29 cellular contexts compared by ENCODE assay signal in genomic region chr6:168867247-168868102, GRCh38.
"Had no signal": no experiment of that assay in that cellular context is flagged by ENCODE, and none has a peak within 500 bp of the region (broad histone marks: within the 10 kb centered on the region; RNA-seq: fewer than 3 reads in every experiment).

No MANE protein-coding gene starts in this region.

- H3K9me3 Mint-ChIP-seq: activated B cell treated with CpG ODN at 0.5 μM for 24 hours; activated CD8-positive, alpha-beta T cell treated with anti-CD3 and anti-CD28 coated beads for 36 hours; activated naive CD4-positive, alpha-beta T cell treated with anti-CD3 and anti-CD28 coated beads, Interleukin-2, amount 50 U/mL, for 24 hours; activated T-cell treated with anti-CD3 and anti-CD28 coated beads, Interleukin-2, amount 50 U/mL, for 4 hours; activated T-helper 17 cell treated with anti-CD3 and anti-CD28 coated beads, Interleukin-2, amount 50 U/mL, for 72 hours; central memory CD8-positive, alpha-beta T cell; dendritic cell treated with granulocyte-macrophage colony-stimulating factor and Interleukin-4, amounts not matched to agents 40 ng/mL and 50 ng/mL, for 4 days; endodermal cell had no signal

- H3K27ac ChIP-seq: esophagus muscularis mucosa, foreskin keratinocyte, left ventricle myocardium inferior, parathyroid adenoma, psoas muscle, suprapubic skin, tibial artery had no signal

- DNase-seq: activated B cell treated with CpG ODN at 0.5 μM for 24 hours; activated CD4-positive, alpha-beta T cell treated with anti-CD3 and anti-CD28 coated beads, Interleukin-2, amount 50 U/mL, for 1 hour; activated CD8-positive, alpha-beta T cell treated with anti-CD3 and anti-CD28 coated beads for 36 hours; activated T-cell treated with anti-CD3 and anti-CD28 coated beads, Interleukin-2, amount 50 U/mL, for 4 hours; anterior cingulate cortex; endodermal cell; foreskin keratinocyte; glutamatergic neuron; left ventricle myocardium inferior; mesendoderm; mucosa of descending colon; occipital lobe; psoas muscle; stimulated activated CD4-positive, alpha-beta T cell treated with anti-CD3 and anti-CD28 coated beads, Interleukin-15, amount 100 ng/mL, for 24 hours; stimulated activated CD4-positive, alpha-beta T cell treated with anti-CD3 and anti-CD28 coated beads, Interleukin-2, amount 100 ng/mL, for 24 hours; stimulated activated naive CD4-positive, alpha-beta T cell; T-helper 2 cell; tibial artery had no signal

- H3K4me3 ChIP-seq: esophagus muscularis mucosa, left ventricle myocardium inferior, lung, mucosa of descending colon, psoas muscle, suprapubic skin, tibial artery had no signal

- H3K79me2 ChIP-seq: parathyroid adenoma had no signal

- H3K4me1 Mint-ChIP-seq: activated B cell treated with CpG ODN at 0.5 μM for 24 hours; activated naive CD4-positive, alpha-beta T cell treated with anti-CD3 and anti-CD28 coated beads, Interleukin-2, amount 50 U/mL, for 24 hours; activated T-helper 17 cell treated with anti-CD3 and anti-CD28 coated beads, Interleukin-2, amount 50 U/mL, for 72 hours; central memory CD8-positive, alpha-beta T cell had no signal

- ATAC-seq: activated CD8-positive, alpha-beta T cell treated with anti-CD3 and anti-CD28 coated beads for 36 hours had no signal

- H3K27ac Mint-ChIP-seq: activated B cell treated with CpG ODN at 0.5 μM for 24 hours; activated CD8-positive, alpha-beta T cell treated with anti-CD3 and anti-CD28 coated beads for 36 hours; activated naive CD4-positive, alpha-beta T cell treated with anti-CD3 and anti-CD28 coated beads, Interleukin-2, amount 50 U/mL, for 24 hours; activated T-helper 17 cell treated with anti-CD3 and anti-CD28 coated beads, Interleukin-2, amount 50 U/mL, for 72 hours; dendritic cell treated with granulocyte-macrophage colony-stimulating factor and Interleukin-4, amounts not matched to agents 40 ng/mL and 50 ng/mL, for 4 days; endodermal cell had no signal

- H3K36me3 ChIP-seq: esophagus muscularis mucosa, left ventricle myocardium inferior, suprapubic skin, tibial artery had no signal

- H3K4me1 ChIP-seq: esophagus muscularis mucosa, foreskin keratinocyte, left ventricle myocardium inferior, parathyroid adenoma had no signal

- H3K27me3 Mint-ChIP-seq: activated B cell treated with CpG ODN at 0.5 μM for 24 hours; activated CD8-positive, alpha-beta T cell treated with anti-CD3 and anti-CD28 coated beads for 36 hours; dendritic cell treated with granulocyte-macrophage colony-stimulating factor and Interleukin-4, amounts not matched to agents 40 ng/mL and 50 ng/mL, for 4 days had no signal

- H3K36me3 Mint-ChIP-seq: activated naive CD4-positive, alpha-beta T cell treated with anti-CD3 and anti-CD28 coated beads, Interleukin-2, amount 50 U/mL, for 24 hours had no signal

- H3K9me3 ChIP-seq: esophagus muscularis mucosa, left ventricle myocardium inferior, mucosa of descending colon, psoas muscle, suprapubic skin, tibial artery had no signal

- H3K4me3 Mint-ChIP-seq: activated B cell treated with CpG ODN at 0.5 μM for 24 hours; activated CD8-positive, alpha-beta T cell treated with anti-CD3 and anti-CD28 coated beads for 36 hours; activated naive CD4-positive, alpha-beta T cell treated with anti-CD3 and anti-CD28 coated beads, Interleukin-2, amount 50 U/mL, for 24 hours; activated T-cell treated with anti-CD3 and anti-CD28 coated beads, Interleukin-2, amount 50 U/mL, for 4 hours; activated T-helper 17 cell treated with anti-CD3 and anti-CD28 coated beads, Interleukin-2, amount 50 U/mL, for 72 hours; central memory CD8-positive, alpha-beta T cell; dendritic cell treated with granulocyte-macrophage colony-stimulating factor and Interleukin-4, amounts not matched to agents 40 ng/mL and 50 ng/mL, for 4 days; endodermal cell had no signal

- H3K27me3 ChIP-seq: esophagus muscularis mucosa, foreskin keratinocyte, suprapubic skin, tibial artery had no signal

- H3K9ac ChIP-seq: parathyroid adenoma had no signal

- FAIRE-seq: bronchial epithelial cell, islet of Langerhans, urothelium cell line had no signal

- H2AFZ ChIP-seq: parathyroid adenoma had no signal
